Comparison of ENCODE assay signal across 26 cellular contexts in genomic region chr4:4529412-4529811, GRCh38.
"Had no signal": no experiment of that assay in that cellular context is flagged by ENCODE, and none has a peak within 500 bp of the region (broad histone marks: within the 10 kb centered on the region; RNA-seq: fewer than 3 reads in every experiment).

No MANE protein-coding gene starts in this region.

- H3K36me3 ChIP-seq: neutrophil, pancreas, prostate gland, right lobe of liver, thoracic aorta, thyroid gland, upper lobe of left lung, vagina had no signal

- H3K4me3 Mint-ChIP-seq: naive B cell; naive thymus-derived CD8-positive, alpha-beta T cell; natural killer cell treated with Interleukin-12 subunit alpha and Interleukin-12 subunit beta and Interleukin-15 and Interleukin-18, amount 100 ng/mL, for 72 hours; nephron progenitor cell; neural crest cell; stimulated activated effector memory CD8-positive, alpha-beta T cell treated with anti-CD3 and anti-CD28 coated beads, Interleukin-12 subunit alpha, Interleukin-12 subunit beta, amount 100 ng/mL, for 72 hours; stimulated activated naive B cell treated with anti-CD40 and anti-IgM and Interleukin-4, amounts not matched to agents 10 μg/mL and 1 μg/mL and 100 μg/mL, for 72 hours; stimulated activated naive CD8-positive, alpha-beta T cell treated with anti-CD3 and anti-CD28 coated beads, Interleukin-15, Interleukin-2, amounts not matched to agents 100 ng/mL and 50 ng/mL, for 24 hours had no signal

- H3K27ac Mint-ChIP-seq: naive B cell; naive thymus-derived CD8-positive, alpha-beta T cell; natural killer cell treated with Interleukin-12 subunit alpha and Interleukin-12 subunit beta and Interleukin-15 and Interleukin-18, amount 100 ng/mL, for 72 hours; nephron progenitor cell; stimulated activated effector memory CD8-positive, alpha-beta T cell treated with anti-CD3 and anti-CD28 coated beads, Interleukin-12 subunit alpha, Interleukin-12 subunit beta, amount 100 ng/mL, for 72 hours; stimulated activated naive B cell treated with anti-CD40 and anti-IgM and Interleukin-4, amounts not matched to agents 10 μg/mL and 1 μg/mL and 100 μg/mL, for 72 hours; stimulated activated naive CD8-positive, alpha-beta T cell treated with anti-CD3 and anti-CD28 coated beads, Interleukin-15, Interleukin-2, amounts not matched to agents 100 ng/mL and 50 ng/mL, for 24 hours had no signal

- H3K9me3 Mint-ChIP-seq: naive B cell; naive thymus-derived CD8-positive, alpha-beta T cell; natural killer cell treated with Interleukin-12 subunit alpha and Interleukin-12 subunit beta and Interleukin-15 and Interleukin-18, amount 100 ng/mL, for 72 hours; nephron progenitor cell; neural crest cell; stimulated activated effector memory CD8-positive, alpha-beta T cell treated with anti-CD3 and anti-CD28 coated beads, Interleukin-12 subunit alpha, Interleukin-12 subunit beta, amount 100 ng/mL, for 72 hours; stimulated activated naive B cell treated with anti-CD40 and anti-IgM and Interleukin-4, amounts not matched to agents 10 μg/mL and 1 μg/mL and 100 μg/mL, for 72 hours; stimulated activated naive CD8-positive, alpha-beta T cell treated with anti-CD3 and anti-CD28 coated beads, Interleukin-15, Interleukin-2, amounts not matched to agents 100 ng/mL and 50 ng/mL, for 24 hours had no signal

- ATAC-seq: naive thymus-derived CD8-positive, alpha-beta T cell; natural killer cell treated with Interleukin-12 subunit alpha and Interleukin-12 subunit beta and Interleukin-15 and Interleukin-18, amount 100 ng/mL, for 72 hours; pancreas; right cardiac atrium; right lobe of liver; stimulated activated effector memory CD8-positive, alpha-beta T cell treated with anti-CD3 and anti-CD28 coated beads, Interleukin-12 subunit alpha, Interleukin-12 subunit beta, amount 100 ng/mL, for 72 hours; stimulated activated naive B cell treated with anti-CD40 and anti-IgM and Interleukin-4, amounts not matched to agents 10 μg/mL and 1 μg/mL and 100 μg/mL, for 72 hours had no signal

- DNase-seq: naive B cell; naive thymus-derived CD8-positive, alpha-beta T cell; nephron progenitor cell; nucleus accumbens; pancreas; right cardiac atrium; right lobe of liver; small intestine; stimulated activated CD4-positive, alpha-beta T cell treated with anti-CD3 and anti-CD28 coated beads, Interleukin-15, amount 100 ng/mL, for 24 hours; stimulated activated CD4-positive, alpha-beta T cell treated with anti-CD3 and anti-CD28 coated beads, Interleukin-2, amount 100 ng/mL, for 24 hours; stimulated activated CD4-positive, alpha-beta T cell treated with anti-CD3 and anti-CD28 coated beads, Interleukin-2, amount 100 ng/mL, for 48 hours; stimulated activated CD4-positive, alpha-beta T cell treated with anti-CD3 and anti-CD28 coated beads, Interleukin-4, amount 100 ng/mL, for 24 hours; stimulated activated naive B cell treated with anti-CD40 and anti-IgM and Interleukin-4, amounts not matched to agents 10 μg/mL and 1 μg/mL and 100 μg/mL, for 72 hours; stimulated activated naive CD4-positive, alpha-beta T cell treated with Interleukin-2 at 50 U/mL for 16 hours; stomach; thyroid gland; upper lobe of left lung had no signal

- H3K36me3 Mint-ChIP-seq: naive B cell; natural killer cell treated with Interleukin-12 subunit alpha and Interleukin-12 subunit beta and Interleukin-15 and Interleukin-18, amount 100 ng/mL, for 72 hours had no signal

- H3K4me3 ChIP-seq: pancreas, prostate gland, right lobe of liver, stomach, thoracic aorta, thyroid gland, tibial nerve, upper lobe of left lung, vagina had no signal

- H3K27me3 Mint-ChIP-seq: naive B cell; naive thymus-derived CD8-positive, alpha-beta T cell; natural killer cell treated with Interleukin-12 subunit alpha and Interleukin-12 subunit beta and Interleukin-15 and Interleukin-18, amount 100 ng/mL, for 72 hours; stimulated activated naive B cell treated with anti-CD40 and anti-IgM and Interleukin-4, amounts not matched to agents 10 μg/mL and 1 μg/mL and 100 μg/mL, for 72 hours; stimulated activated naive CD8-positive, alpha-beta T cell treated with anti-CD3 and anti-CD28 coated beads, Interleukin-15, Interleukin-2, amounts not matched to agents 100 ng/mL and 50 ng/mL, for 24 hours had no signal

- H3K27me3 ChIP-seq: neutrophil, pancreas, right lobe of liver, stomach, thyroid gland, tibial nerve, upper lobe of left lung, vagina had no signal

- H3K4me1 ChIP-seq: pancreas, prostate gland, tibial nerve had no signal

- H3K9me3 ChIP-seq: neutrophil, pancreas, prostate gland, right lobe of liver, stomach, thoracic aorta, thyroid gland, tibial nerve, upper lobe of left lung, vagina had no signal

- H3K27ac ChIP-seq: neutrophil, pancreas, prostate gland, right lobe of liver, stomach, thoracic aorta, thyroid gland, tibial nerve, upper lobe of left lung, vagina had no signal
